Comparison of ENCODE assay signal across 8 cellular contexts in the genomic region with DNA sequence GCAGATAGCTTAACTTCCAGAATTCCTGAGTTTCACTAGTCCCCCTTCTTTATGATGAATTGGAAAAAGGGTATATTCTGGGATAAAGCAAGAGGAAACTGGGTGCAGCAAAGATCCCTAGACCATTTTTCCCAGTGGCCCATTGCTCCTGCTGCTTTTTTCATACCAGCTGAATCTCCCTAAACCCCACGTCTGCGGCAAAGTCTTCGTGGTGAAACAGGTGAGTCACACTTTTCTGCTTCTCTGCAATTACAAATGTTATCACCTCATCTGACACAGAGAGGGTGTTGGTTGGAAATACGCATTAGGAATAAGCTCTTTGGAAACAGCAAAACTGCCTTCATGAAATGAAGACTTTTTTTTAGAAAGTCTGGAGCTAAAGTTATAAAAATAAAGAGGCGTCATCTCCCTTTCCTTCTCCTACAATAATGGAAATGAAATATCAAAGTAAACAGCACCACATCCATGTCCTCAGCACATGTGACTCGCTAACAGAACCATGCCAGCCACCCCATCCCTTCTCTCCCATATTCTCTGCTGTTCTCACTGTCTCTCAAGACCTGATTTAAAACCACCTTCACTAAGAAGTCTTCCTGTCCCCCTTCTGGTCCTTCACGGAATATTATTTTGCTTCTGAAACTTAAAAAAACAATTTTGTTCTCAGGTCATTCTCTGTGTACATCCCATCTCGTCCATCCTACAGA. TPM values are rescaled to one million over a fixed set of nuclear protein-coding genes. Genes with fewer than 3 reads are reported as not detected.
DNase-seq lines count a peak whose midpoint lies in the region; ATAC-seq, FAIRE-seq and TF ChIP-seq lines count a peak whose summit lies in the region.

No MANE protein-coding gene starts in this region.

- no peaks in the 10 kb centered on the region for H3K79me2 ChIP-seq in K562 (ENCODE audit: control insufficient read depth, insufficient read depth, low read length)

- no TSS peak for BruUV-seq in K562 (replicated peaks; lab: Mats Ljungman, UMichigan)

- TF ChIP-seq POLR2A in NB4 (IDR thresholded peaks at IDR 0.05; ENCODE audit: extremely low read depth, insufficient read length) (no peak), K562 (conservative IDR thresholded peaks at IDR 0.05) (no peak)

- H3K27me3 ChIP-seq in K562 (ENCODE audit: control insufficient read depth in 2 of 2, insufficient read depth in 2 of 2, low read length in 2 of 2): 0 out of 5 replicates have a peak, but pooled peaks cover 0 to 4% of the 10 kb centered on the region in 2 experiments

- peaks cover 13% of the 10 kb centered on the region for H3K27me3 Mint-ChIP-seq in nephron progenitor cell (ENCODE audit: low read depth, poor library complexity)

- peak overlapping the region; percentile 20 for H3K4me3 Mint-ChIP-seq in nephron progenitor cell

- peak; percentile 44 for FAIRE-seq in K562 (lab: Jason Lieb, UNC)

- peak overlapping the region; percentile 98 for H3K27ac Mint-ChIP-seq in nephron progenitor cell

- H3K36me3 Mint-ChIP-seq in nephron progenitor cell (ENCODE audit: low read depth): no peaks in the 10 kb centered on the region

- H3K9ac ChIP-seq in K562 (ENCODE audit: insufficient read depth in 1 of 2, low read depth in 2 of 2, low read length in 2 of 2): no peak overlapping the region

- H3K36me3 ChIP-seq in K562 (ENCODE audit: control insufficient read depth, insufficient read depth, low read length): no peaks in the 10 kb centered on the region

- in situ Hi-C loops in K562 (cut with MboI): loop anchor here (5.0 kb wide), 1 partner anchor 475 kb away; no protein-coding TSS in a partner anchor

- peak; percentile 63 for DNase-seq in AG09309 (ENCODE audit: low read depth)
- peak; percentile 27 for DNase-seq in NB4 (ENCODE audit: low read depth)
- DNase-seq in K562 (ENCODE audit: extremely low read depth in 1 of 4, low spot score in 3 of 4): no peak
- no peak for DNase-seq in nephron progenitor cell
- no peak for DNase-seq in NCI-H187 treated with DMSO at 0.1 percent for 48 hours (lab: John Stamatoyannopoulos, UW)

- peaks cover 11 to 15% of the 10 kb centered on the region in 2 experiments for H3K4me1 ChIP-seq in K562 (replicated peaks in 1 of 2; ENCODE audit: control insufficient read depth in 2 of 2, insufficient read depth in 2 of 2, low read length in 2 of 2)

- no peaks in the 10 kb centered on the region for H3K9me3 Mint-ChIP-seq in nephron progenitor cell

- CTCF ChIA-PET in K562 (lab: Yijun Ruan, JAX; ENCODE audit: low intra/inter-chr PET ratio): interaction anchor here (0.8 kb wide), 1 partner anchor 475 kb away, joined by 3 read pairs; no protein-coding TSS in a partner anchor

- WGBS in K562 (ENCODE audit: insufficient coverage, low coverage, missing lambda C conversion rate): 16% methylated on average over 8 of the region's 8 CpGs

- no peak for TF ChIP-seq EP300 in K562 (IDR thresholded peaks at IDR 0.05; ENCODE audit: low read length)

- no peak overlapping the region for H3K4me2 ChIP-seq in K562 (ENCODE audit: insufficient read depth, low read length)

- ATAC-seq in K562 (no peak), GM18868 (IDR thresholded peaks at IDR 0.05; ENCODE audit: unreplicated experiment) (no peak), HG03442 (IDR thresholded peaks at IDR 0.05; ENCODE audit: unreplicated experiment) (no peak), GM19455 (IDR thresholded peaks at IDR 0.05; ENCODE audit: unreplicated experiment) (no peak)

- no peak overlapping the region for H2AFZ ChIP-seq in K562 (ENCODE audit: low read depth, low read length)

- no peaks in the 10 kb centered on the region for H3K9me3 ChIP-seq in K562 (replicated peaks; ENCODE audit: control insufficient read depth, insufficient read depth, low read depth, low read length)

- no peaks in the 10 kb centered on the region for H4K20me1 ChIP-seq in K562 (replicated peaks; ENCODE audit: control insufficient read depth, insufficient read depth, low read length)

- intact Hi-C loops in K562 (cut with micrococcal nuclease): loop anchor here (2.0 kb wide), 2 partner anchors 23 to 99 kb away; partner anchors contain the start of gene ELL2

- TF ChIP-seq CTCF in AG09309 (IDR thresholded peaks at IDR 0.05; ENCODE audit: control insufficient read depth, insufficient read depth, low read depth, low read length, missing control alignments): peak; percentile 23
- no peak for TF ChIP-seq CTCF in NB4 (IDR thresholded peaks at IDR 0.05; ENCODE audit: low read depth, low read length)
- peak in 1 of 3 experiments; percentile 5; a peak in 2 of 6 replicates for TF ChIP-seq CTCF in K562 (IDR thresholded peaks at IDR 0.05 in 2 of 3, conservative IDR thresholded peaks at IDR 0.05 in 1 of 3; ENCODE audit: insufficient read depth in 2 of 3, low read depth in 1 of 3, low read length in 3 of 3)
- TF ChIP-seq CTCF in nephron progenitor cell (IDR thresholded peaks at IDR 0.05): no peak

- POLR2A ChIA-PET in K562 (lab: Yijun Ruan, JAX): interaction anchor here (0.8 to 1.0 kb wide), 3 partner anchors 9 to 22 kb away, joined by 3 to 4 read pairs (median 3); no protein-coding TSS in a partner anchor

- H3K4me3 ChIP-seq in AG09309 (ENCODE audit: control insufficient read depth, low read depth, low read length) (no peak overlapping the region), NB4 (ENCODE audit: low read depth, low read length) (no peak overlapping the region), K562 (no peak overlapping the region)

- no peak for TF ChIP-seq RAD21 in K562 (CRISPR knock-in tag; conservative IDR thresholded peaks at IDR 0.05 in 1 of 2, IDR thresholded peaks at IDR 0.05 in 1 of 2)

- H3K9me1 ChIP-seq in K562 (ENCODE audit: control insufficient read depth, insufficient read depth, low read length): no peaks in the 10 kb centered on the region

- peaks cover 89% of the 10 kb centered on the region for H3K4me1 Mint-ChIP-seq in nephron progenitor cell

- H3K27ac ChIP-seq in K562 (ENCODE audit: extremely low read depth, low read depth, low read length): no peak overlapping the region

TF ChIP-seq in K562, 482 proteins besides CTCF, POLR2A, EP300 and RAD21 (continues in another document):
- TF ChIP-seq ZNF311 (CRISPR knock-in tag; IDR thresholded peaks at IDR 0.05) (no peak), MNT (conservative IDR thresholded peaks at IDR 0.05) (0 out of 4 replicates have a peak, but pooled peaks of 1 of the 2 experiments have one; percentile 8), JUND (IDR thresholded peaks at IDR 0.05; ENCODE audit: borderline replicate concordance, low read depth, low read length) (peak; percentile 36; the same call in 1 of the 2 replicates), JUND (tag; IDR thresholded peaks at IDR 0.05; ENCODE audit: borderline replicate concordance, low read depth, low read length) (no peak), KDM4B (IDR thresholded peaks at IDR 0.05; ENCODE audit: borderline replicate concordance in 2 of 2, low read depth in 1 of 2) (no peak), FOSL1 (tag; conservative IDR thresholded peaks at IDR 0.05) (peak; percentile 75), ERF (CRISPR knock-in tag; IDR thresholded peaks at IDR 0.05) (no peak), TBP (optimal IDR thresholded peaks at IDR 0.05; ENCODE audit: low read depth, low read length) (no peak), ARID1B (IDR thresholded peaks at IDR 0.05) (0 out of 2 replicates have a peak, but pooled peaks have one; percentile 16), POLR3A (IDR thresholded peaks at IDR 0.05; ENCODE audit: borderline replicate concordance, extremely low read depth, insufficient read depth, insufficient read length) (no peak), JUN (IDR thresholded peaks at IDR 0.05; ENCODE audit: borderline replicate concordance, low read depth, low read length) (peak; percentile 49; the same call in 1 of the 2 replicates), JUN (CRISPR knock-in tag; IDR thresholded peaks at IDR 0.05; ENCODE audit: borderline replicate concordance) (no peak)

RNA-seq across cellular contexts. Expression of gene GLRX, which starts 39.5 kb away (rescaled TPM):
- 4.8 and 5.3 TPM in 2 replicates for total RNA-seq in K562 (2011; cell fraction: chromatin; rRNA removed; ENCODE audit: low replicate concordance)
- total RNA-seq in K562 (2011; cell fraction: nucleolus; rRNA removed): 5.4 and 6.7 TPM in 2 replicates
- total RNA-seq in K562 (2011; cell fraction: nucleoplasm; rRNA removed): 4.9 and 5.2 TPM in 2 replicates
- 3.3 and 3.6 TPM in 2 replicates for total RNA-seq in K562 (2014; rRNA removed)
- 2.0 and 2.3 TPM in 2 replicates for total RNA-seq in K562 (2014; rRNA removed; fragmentation: Illumina TruSeq; extraction: Trizol)
- total RNA-seq in K562 (2015; rRNA removed; fragmentation: Illumina TruSeq; extraction: Trizol): 3.1 and 3.6 TPM in 2 replicates
- 2.9 and 4.4 TPM in 2 replicates for total RNA-seq in K562 (2021)
- 6.2 and 7.3 TPM in 2 replicates for polyA plus RNA-seq in K562 (2011; rRNA removed)
- polyA plus RNA-seq in K562 (2011; cell fraction: cytosol; rRNA removed): 2.5 and 4.4 TPM in 2 replicates
- polyA plus RNA-seq in K562 (2011; cell fraction: nucleus; rRNA removed): 2.8 and 5.8 TPM in 2 replicates
- polyA plus RNA-seq in K562 (2012): 13.4 and 13.6 TPM in 2 replicates
- polyA plus RNA-seq in K562 (2014; fragmentation: Illumina TruSeq; extraction: Trizol): 4.6 and 6.4 TPM in 2 replicates
- polyA plus RNA-seq in K562 (2014; fragmentation: Nextera tagmentation; extraction: Ambion mirVana): 10 to 100 TPM; 10.5 to 11.2 TPM
- 4.9 and 11.1 TPM in 2 replicates for polyA plus RNA-seq in K562 (2014; rRNA removed)
- 3.1 and 6.2 TPM in 2 replicates for polyA minus RNA-seq in K562 (2011; rRNA and poly(A)+ RNA removed)
- 0.82 and 2.5 TPM in 2 replicates for polyA minus RNA-seq in K562 (2011; cell fraction: cytosol; rRNA and poly(A)+ RNA removed)
- 1.9 and 2.6 TPM in 2 replicates for polyA minus RNA-seq in K562 (2011; cell fraction: nucleus; rRNA and poly(A)+ RNA removed)

Comparison
In these comparisons a context has a peak if more than half of its experiments do, and no peak if none do; other contexts are left out.
1. DNase-seq: peak in AG09309 (single experiment) and NB4 (single experiment); none in K562 (0 of 4), nephron progenitor cell (single experiment) and NCI-H187 treated with DMSO at 0.1 percent for 48 hours (single experiment).